In genomic region chr10:70169661-70170364, GRCh38 we compare ENCODE assay signal across 8 cellular contexts. TPM values are rescaled to one million over a fixed set of nuclear protein-coding genes. Genes with fewer than 3 reads are reported as not detected.
DNase-seq lines count a peak whose midpoint lies in the region; ATAC-seq lines count a peak whose summit lies in the region.

No MANE protein-coding gene starts in this region.

- H3K4me3 Mint-ChIP-seq in activated CD4-positive, alpha-beta T cell treated with anti-CD3 and anti-CD28 coated beads, Interleukin-2, amount 10 ng/mL, durations not matched to agents 7 days and 5 days: peak overlapping the region; percentile 84
- peak overlapping the region; percentile 94 to 96 for H3K4me3 Mint-ChIP-seq in stimulated activated naive B cell treated with anti-CD40 and anti-IgM and Interleukin-4, amounts not matched to agents 10 μg/mL and 1 μg/mL and 100 μg/mL, for 72 hours

- no peak for DNase-seq in activated CD4-positive, alpha-beta T cell treated with anti-CD3 and anti-CD28 coated beads, Interleukin-2, amount 10 ng/mL, durations not matched to agents 7 days and 5 days
- DNase-seq in activated CD4-positive, alpha-beta T cell treated with anti-CD3 and anti-CD28 coated beads, Interleukin-2, amount 50 U/mL, for 48 hours: no peak
- DNase-seq in iPS-NIHi11 (ENCODE audit: low spot score): peak; percentile 31
- DNase-seq in stimulated activated naive B cell treated with anti-CD40 and anti-IgM and Interleukin-4, amounts not matched to agents 10 μg/mL and 1 μg/mL and 100 μg/mL, for 72 hours: no peak
- no peak for DNase-seq in NOMO-1 treated with DMSO at 0.1 percent for 48 hours (lab: John Stamatoyannopoulos, UW; ENCODE audit: unreplicated experiment)
- DNase-seq in amniotic stem cell (lab: John Stamatoyannopoulos, UW): no peak

- ATAC-seq in stimulated activated naive B cell treated with anti-CD40 and anti-IgM and Interleukin-4, amounts not matched to agents 10 μg/mL and 1 μg/mL and 100 μg/mL, for 72 hours (replicated peaks): peak; percentile 22 to 26

- peak overlapping the region; percentile 78 for H3K9ac ChIP-seq in HUES48 (ENCODE audit: low read depth, low read length)

- no peaks in the 10 kb centered on the region for H3K9me3 ChIP-seq in HUES48 (ENCODE audit: control insufficient read depth, insufficient read depth, low read length)

- H3K4me1 ChIP-seq in HUES48 (ENCODE audit: control insufficient read depth, insufficient read depth, low read length): peaks cover 7% of the 10 kb centered on the region; the same call in 1 of the 2 replicates

- no peaks in the 10 kb centered on the region for H3K27me3 Mint-ChIP-seq in activated CD4-positive, alpha-beta T cell treated with anti-CD3 and anti-CD28 coated beads, Interleukin-2, amount 10 ng/mL, durations not matched to agents 7 days and 5 days
- no peaks in the 10 kb centered on the region for H3K27me3 Mint-ChIP-seq in stimulated activated naive B cell treated with anti-CD40 and anti-IgM and Interleukin-4, amounts not matched to agents 10 μg/mL and 1 μg/mL and 100 μg/mL, for 72 hours

- peaks cover 63% of the 10 kb centered on the region for H3K4me1 Mint-ChIP-seq in activated CD4-positive, alpha-beta T cell treated with anti-CD3 and anti-CD28 coated beads, Interleukin-2, amount 10 ng/mL, durations not matched to agents 7 days and 5 days
- peaks cover 21 to 35% of the 10 kb centered on the region in 2 donors for H3K4me1 Mint-ChIP-seq in stimulated activated naive B cell treated with anti-CD40 and anti-IgM and Interleukin-4, amounts not matched to agents 10 μg/mL and 1 μg/mL and 100 μg/mL, for 72 hours

- H3K9me3 Mint-ChIP-seq in activated CD4-positive, alpha-beta T cell treated with anti-CD3 and anti-CD28 coated beads, Interleukin-2, amount 10 ng/mL, durations not matched to agents 7 days and 5 days: peaks cover 4% of the 10 kb centered on the region
- no peaks in the 10 kb centered on the region for H3K9me3 Mint-ChIP-seq in stimulated activated naive B cell treated with anti-CD40 and anti-IgM and Interleukin-4, amounts not matched to agents 10 μg/mL and 1 μg/mL and 100 μg/mL, for 72 hours

- CTCF ChIA-PET in activated CD4-positive, alpha-beta T cell treated with anti-CD3 and anti-CD28 coated beads, Interleukin-2, amount 10 ng/mL, durations not matched to agents 7 days and 5 days (lab: Charles Lee): interaction anchor here (0.7 to 2.1 kb wide), 6 partner anchors 12 to 359 kb away, joined by 3 to 27 read pairs (median 3); partner anchors contain the start of genes PPA1 and TYSND1

- H3K27ac Mint-ChIP-seq in activated CD4-positive, alpha-beta T cell treated with anti-CD3 and anti-CD28 coated beads, Interleukin-2, amount 10 ng/mL, durations not matched to agents 7 days and 5 days: peak overlapping the region; percentile 97
- peak overlapping the region; percentile 98 for H3K27ac Mint-ChIP-seq in stimulated activated naive B cell treated with anti-CD40 and anti-IgM and Interleukin-4, amounts not matched to agents 10 μg/mL and 1 μg/mL and 100 μg/mL, for 72 hours

- peak overlapping the region; percentile 92 for H3K4me3 ChIP-seq in HUES48 (ENCODE audit: low read depth, low read length)

- H3K27ac ChIP-seq in HUES48 (ENCODE audit: low read depth, low read length): peak overlapping the region; percentile 85
- peak overlapping the region; percentile 73 for H3K27ac ChIP-seq in angular gyrus (ENCODE audit: low read depth, low read length)

- peaks cover 19% of the 10 kb centered on the region for H3K36me3 ChIP-seq in HUES48 (ENCODE audit: control insufficient read depth, insufficient read depth, low read length)

- peaks cover 27% of the 10 kb centered on the region for H3K36me3 Mint-ChIP-seq in activated CD4-positive, alpha-beta T cell treated with anti-CD3 and anti-CD28 coated beads, Interleukin-2, amount 10 ng/mL, durations not matched to agents 7 days and 5 days (ENCODE audit: low read depth)
- H3K36me3 Mint-ChIP-seq in stimulated activated naive B cell treated with anti-CD40 and anti-IgM and Interleukin-4, amounts not matched to agents 10 μg/mL and 1 μg/mL and 100 μg/mL, for 72 hours: peaks cover 5 to 17% of the 10 kb centered on the region in 2 donors

- H3K27me3 ChIP-seq in HUES48 (ENCODE audit: control insufficient read depth, insufficient read depth, low read length): no peaks in the 10 kb centered on the region

- POLR2A ChIA-PET in activated CD4-positive, alpha-beta T cell treated with anti-CD3 and anti-CD28 coated beads, Interleukin-2, amount 10 ng/mL, durations not matched to agents 7 days and 5 days (lab: Charles Lee): interaction anchor here (2.2 kb wide), 1 partner anchor 24 kb away, joined by 19 read pairs; the partner anchor contains the start of gene TYSND1

RNA-seq across cellular contexts. Expression of gene SAR1A, which starts 0.5 kb away (rescaled TPM):
- total RNA-seq in activated CD4-positive, alpha-beta T cell treated with anti-CD3 and anti-CD28 coated beads, Interleukin-2, amount 10 ng/mL, durations not matched to agents 7 days and 5 days: 100 to 1,000 TPM; 102 to 119 TPM

RNA-seq across cellular contexts. Expression of gene TYSND1, which starts 23.3 kb away (rescaled TPM):
- total RNA-seq in activated CD4-positive, alpha-beta T cell treated with anti-CD3 and anti-CD28 coated beads, Interleukin-2, amount 10 ng/mL, durations not matched to agents 7 days and 5 days: 10 to 100 TPM; 11.6 to 14.3 TPM

RNA-seq across cellular contexts. Expression of gene AIFM2, which starts 37.2 kb away (rescaled TPM):
- total RNA-seq in activated CD4-positive, alpha-beta T cell treated with anti-CD3 and anti-CD28 coated beads, Interleukin-2, amount 10 ng/mL, durations not matched to agents 7 days and 5 days: 1 to 10 TPM; 2.5 to 3.3 TPM
